In the genomic region with DNA sequence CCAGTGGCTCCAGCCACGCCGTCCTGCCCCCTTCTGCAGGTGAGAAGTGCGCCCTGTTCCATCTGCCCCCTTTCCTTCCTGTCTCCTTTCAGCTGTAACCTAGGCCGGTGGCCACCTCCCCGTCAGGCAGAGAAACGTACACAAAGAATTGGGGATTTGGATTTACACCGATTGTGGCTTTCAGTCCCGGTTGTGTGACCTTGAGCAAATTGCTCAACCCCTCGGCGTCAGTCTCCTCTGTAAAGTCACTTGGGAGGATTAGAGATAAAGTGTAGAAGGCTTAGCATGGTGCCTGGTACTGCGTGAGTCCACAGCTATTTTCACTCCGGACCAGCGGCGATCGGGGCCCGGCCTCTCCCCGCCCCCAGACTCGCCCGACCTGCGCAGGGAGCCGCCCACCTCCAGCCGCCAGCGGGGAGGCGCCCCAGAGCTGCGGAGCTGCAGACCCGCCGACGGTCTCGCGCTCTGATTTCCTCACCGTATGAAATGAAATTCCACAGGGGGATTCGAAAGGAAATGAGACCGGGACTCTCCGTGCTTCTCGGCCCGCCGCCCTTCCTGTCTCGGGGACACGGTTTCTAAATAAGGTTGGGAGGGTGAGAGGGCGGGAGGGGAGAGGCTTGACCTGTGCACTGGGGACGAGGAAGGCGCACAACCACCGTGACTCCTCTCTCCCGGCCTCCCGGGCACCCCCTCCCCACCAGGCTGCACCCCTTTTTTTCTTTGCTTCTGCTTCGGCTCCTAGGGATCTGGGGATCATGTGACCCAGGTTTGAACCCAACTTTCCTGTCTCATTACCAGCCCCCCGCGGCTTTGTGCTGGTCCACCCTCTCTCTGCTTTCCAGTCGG, we compare ENCODE assay signal across 8 cellular contexts.
DNase-seq lines count a peak whose midpoint lies in the region; ATAC-seq lines count a peak whose summit lies in the region.

No MANE protein-coding gene starts in this region.

- peak overlapping the region; percentile 63 for H3K4me3 ChIP-seq in neuron (ENCODE audit: low read length)

- H3K36me3 ChIP-seq in neuron (ENCODE audit: insufficient read depth, low read length): peaks cover 10% of the 10 kb centered on the region

- peak overlapping the region; percentile 82 for H2AFZ ChIP-seq in neuron (ENCODE audit: low read depth, low read length)

- peaks cover 31% of the 10 kb centered on the region for H3K27me3 Mint-ChIP-seq in activated naive CD4-positive, alpha-beta T cell treated with anti-CD3 and anti-CD28 coated beads, Interleukin-2, amount 50 U/mL, for 24 hours

- H3K4me1 Mint-ChIP-seq in activated naive CD4-positive, alpha-beta T cell treated with anti-CD3 and anti-CD28 coated beads, Interleukin-2, amount 50 U/mL, for 24 hours: peaks cover 14% of the 10 kb centered on the region

- H3K27me3 ChIP-seq in neuron (ENCODE audit: insufficient read depth, low read length): no peaks in the 10 kb centered on the region

- H3K9me3 Mint-ChIP-seq in activated naive CD4-positive, alpha-beta T cell treated with anti-CD3 and anti-CD28 coated beads, Interleukin-2, amount 50 U/mL, for 24 hours: no peaks in the 10 kb centered on the region

- DNase-seq in DMS 273 (lab: John Stamatoyannopoulos, UW; ENCODE audit: unreplicated experiment): peak; percentile 73
- DNase-seq in NCI-H510A (lab: John Stamatoyannopoulos, UW): peak; percentile 77
- DNase-seq in germinal center (ENCODE audit: low spot score): peak; percentile 48
- DNase-seq in midbrain (lab: John Stamatoyannopoulos, UW): no peak

- H3K4me3 Mint-ChIP-seq in activated naive CD4-positive, alpha-beta T cell treated with anti-CD3 and anti-CD28 coated beads, Interleukin-2, amount 50 U/mL, for 24 hours: peak overlapping the region; percentile 89

- no peaks in the 10 kb centered on the region for H3K36me3 Mint-ChIP-seq in activated naive CD4-positive, alpha-beta T cell treated with anti-CD3 and anti-CD28 coated beads, Interleukin-2, amount 50 U/mL, for 24 hours

- no peak overlapping the region for H3K27ac Mint-ChIP-seq in activated naive CD4-positive, alpha-beta T cell treated with anti-CD3 and anti-CD28 coated beads, Interleukin-2, amount 50 U/mL, for 24 hours

- no peaks in the 10 kb centered on the region for H3K9me3 ChIP-seq in neuron (ENCODE audit: low read length)

- ATAC-seq in GM19351 (IDR thresholded peaks at IDR 0.05; ENCODE audit: unreplicated experiment) (peak; percentile 60), HG03280 (IDR thresholded peaks at IDR 0.05; ENCODE audit: unreplicated experiment) (peak; percentile 58)

- H3K4me1 ChIP-seq in neuron (ENCODE audit: insufficient read depth, low read length): peaks cover 19% of the 10 kb centered on the region
